18 cellular contexts compared by ENCODE assay signal in the genomic region with DNA sequence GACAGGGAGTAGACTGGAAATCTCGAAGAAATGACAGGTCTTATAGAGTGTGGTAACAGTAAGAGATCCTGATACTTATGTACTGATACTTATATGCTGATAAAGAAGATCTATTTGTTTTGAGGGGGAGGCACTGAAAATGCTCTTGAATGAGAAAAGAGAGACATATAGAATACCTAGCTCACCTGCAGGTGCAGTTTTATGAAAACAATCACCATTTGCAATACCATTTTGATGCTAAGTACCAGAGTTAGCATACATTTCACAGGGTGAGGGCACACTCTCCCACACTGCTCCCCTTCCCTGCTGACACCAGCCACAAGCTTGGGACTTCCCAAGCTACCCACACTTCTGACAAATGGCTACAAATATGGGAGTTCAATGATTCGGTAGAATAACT.
"Had no signal": no experiment of that assay in that cellular context is flagged by ENCODE, and none has a peak within 500 bp of the region (broad histone marks: within the 10 kb centered on the region; RNA-seq: fewer than 3 reads in every experiment).

No MANE protein-coding gene starts in this region.

- H3K36me3 ChIP-seq: esophagus muscularis mucosa, left ventricle myocardium inferior, lower lobe of right lung, neural progenitor cell, ovary, right atrium auricular region had no signal

- H2AFZ ChIP-seq: neural progenitor cell had no signal

- H3K4me1 ChIP-seq: esophagus muscularis mucosa, left ventricle myocardium inferior, lower lobe of right lung, neural progenitor cell, right atrium auricular region had no signal

- H3K9me3 ChIP-seq: esophagus muscularis mucosa, left ventricle myocardium inferior, lower lobe of right lung, ovary, right atrium auricular region had no signal

- FAIRE-seq: endometrium, kidney, small intestine, urothelium cell line had no signal

- H3K27me3 ChIP-seq: dorsolateral prefrontal cortex, esophagus muscularis mucosa, neural progenitor cell, ovary, right atrium auricular region had no signal

- DNase-seq: cortex of kidney; dorsolateral prefrontal cortex; effector memory CD4-positive, alpha-beta T cell; kidney; left cardiac atrium; left ventricle myocardium inferior; lower lobe of right lung; nucleus accumbens; ovary; small intestine; stimulated activated CD4-positive, alpha-beta T cell treated with anti-CD3 and anti-CD28 coated beads, Interleukin-12 subunit alpha, Interleukin-12 subunit beta, amount 100 ng/mL, for 4 hours; stimulated activated naive CD4-positive, alpha-beta T cell treated with Interleukin-2 at 50 U/mL for 16 hours had no signal

- H3K4me2 ChIP-seq: neural progenitor cell had no signal

- H3K27ac ChIP-seq: dorsolateral prefrontal cortex, esophagus muscularis mucosa, left ventricle myocardium inferior, lower lobe of right lung, neural progenitor cell, ovary, right atrium auricular region had no signal

- H3K4me3 ChIP-seq: dorsolateral prefrontal cortex, esophagus muscularis mucosa, left ventricle myocardium inferior, lower lobe of right lung, neural progenitor cell, ovary, right atrium auricular region had no signal

- ATAC-seq: left cardiac atrium; lower lobe of right lung; natural killer cell treated with Interleukin-12 subunit alpha and Interleukin-12 subunit beta and Interleukin-15 and Interleukin-18, amount 100 ng/mL, for 72 hours had no signal

- H3K9ac ChIP-seq: neural progenitor cell had no signal
